In the genomic region with DNA sequence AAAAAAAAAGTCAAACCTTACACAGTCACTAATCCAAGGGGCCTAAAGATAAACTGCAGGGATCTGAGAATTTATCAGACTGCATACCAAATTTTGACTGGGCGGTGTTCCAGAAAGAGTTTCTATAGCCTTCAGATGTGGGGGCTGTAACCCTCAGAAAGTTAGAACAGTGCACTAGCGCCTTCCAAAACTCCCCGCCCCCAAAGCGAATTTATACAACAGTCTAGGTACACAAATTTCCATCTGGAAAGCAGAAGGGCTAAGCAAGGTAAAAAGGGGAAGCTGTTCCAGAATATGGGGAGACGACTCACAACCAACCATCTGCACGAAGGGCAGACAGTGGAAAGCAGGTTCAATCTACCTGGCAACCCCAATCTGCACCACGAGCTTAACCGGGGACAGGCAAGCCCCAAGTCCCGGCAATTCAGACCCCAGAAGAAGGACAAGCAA, we compare ENCODE assay signal across 8 cellular contexts. TPM values are rescaled to one million over a fixed set of nuclear protein-coding genes. Genes with fewer than 3 reads are reported as not detected.
A peak's percentile ranks its signal among the peaks of the same experiment; 100 is the strongest.
DNase-seq lines count a peak whose midpoint lies in the region; ATAC-seq and TF ChIP-seq lines count a peak whose summit lies in the region.

No MANE protein-coding gene starts in this region.

- DNase-seq in GDM1 (lab: John Stamatoyannopoulos, UW) = peak; percentile 38
- DNase-seq in Peyer's patch = peak in 1 of 3 donors; percentile 35
- no peak for DNase-seq in dorsolateral prefrontal cortex
- no peak for DNase-seq in SK-N-DZ (ENCODE audit: low spot score)
- DNase-seq in HCEC 1CT = no peak

- H3K4me1 ChIP-seq in Peyer's patch (peaks cover 0 to 31% (median 8%) of the 10 kb centered on the region in 4 donors), muscle layer of colon (ENCODE audit: insufficient read depth, low read length) (peaks cover 21% of the 10 kb centered on the region)

- H3K27me3 ChIP-seq in Peyer's patch = no peaks in the 10 kb centered on the region
- H3K27me3 ChIP-seq in dorsolateral prefrontal cortex = no peaks in the 10 kb centered on the region
- H3K27me3 ChIP-seq in muscle layer of colon (ENCODE audit: control insufficient read depth in 1 of 2, insufficient read depth in 2 of 2, low read length in 2 of 2) = no peaks in the 10 kb centered on the region

- ATAC-seq in HG02642 (IDR thresholded peaks at IDR 0.05; ENCODE audit: poor library complexity, unreplicated experiment) (peak; percentile 1), esophagus mucosa (no peak)

- H3K9ac ChIP-seq in muscle layer of colon (ENCODE audit: low read length) = peak overlapping the region; percentile 35

- H3K4me3 ChIP-seq in Peyer's patch (peak overlapping the region; percentile 80 to 98 (median 95)), dorsolateral prefrontal cortex (peak overlapping the region; percentile 52 to 99 (median 91)), muscle layer of colon (ENCODE audit: low read depth in 1 of 2, low read length in 2 of 2) (peak overlapping the region; percentile 80 to 90)

- no peak for TF ChIP-seq CTCF in Peyer's patch (IDR thresholded peaks at IDR 0.05)
- no peak for TF ChIP-seq CTCF in dorsolateral prefrontal cortex (IDR thresholded peaks at IDR 0.05 in 54 of 56, conservative IDR thresholded peaks at IDR 0.05 in 2 of 56; ENCODE audit: low read depth in 1 of 56, partially characterized antibody in 56 of 56)

- no peaks in the 10 kb centered on the region for H3K36me3 ChIP-seq in Peyer's patch
- no peaks in the 10 kb centered on the region for H3K36me3 ChIP-seq in muscle layer of colon (ENCODE audit: insufficient read depth, low read length)

- no peak for TF ChIP-seq POLR2A in Peyer's patch (IDR thresholded peaks at IDR 0.05)

- H3K27ac ChIP-seq in Peyer's patch (peak overlapping the region; percentile 81 to 91 (median 88)), dorsolateral prefrontal cortex (peak overlapping the region in 58 of 59 donors; percentile 38 to 97 (median 90)), muscle layer of colon (ENCODE audit: low read depth, low read length) (peak overlapping the region; percentile 56)

- H3K9me3 ChIP-seq in Peyer's patch = no peaks in the 10 kb centered on the region
- no peaks in the 10 kb centered on the region for H3K9me3 ChIP-seq in muscle layer of colon (ENCODE audit: low read length)

- intact Hi-C loops in dorsolateral prefrontal cortex (cut with DNase I) = loop anchor here (2.0 to 5.0 kb wide), 3 partner anchors 33 to 205 kb away; a partner anchor contains a TSS

RNA-seq across cellular contexts. Expression of gene ERMP1, which starts 0.8 kb away (rescaled TPM):
- total RNA-seq in Peyer's patch = 10 to 100 TPM; 20.8 to 23.2 (median 22.0) TPM
- total RNA-seq in dorsolateral prefrontal cortex = 10 to 100 TPM; 24.1 to 60.7 (median 35.2) TPM
- 3.8 and 5.2 TPM in 2 replicates for polyA plus RNA-seq in SK-N-DZ (2014; cell fraction: cytosol; rRNA removed)
- 2.7 and 3.0 TPM in 2 replicates for polyA plus RNA-seq in SK-N-DZ (2014; cell fraction: nucleus; rRNA removed)
- 38.1 TPM for total RNA-seq in esophagus mucosa

RNA-seq across cellular contexts. Expression of gene MLANA, which starts 58.6 kb away (rescaled TPM):
- not detected for total RNA-seq in Peyer's patch
- total RNA-seq in dorsolateral prefrontal cortex = not detected
- polyA plus RNA-seq in SK-N-DZ (2014; cell fraction: cytosol; rRNA removed) = not detected in 2 replicates
- polyA plus RNA-seq in SK-N-DZ (2014; cell fraction: nucleus; rRNA removed) = not detected in 2 replicates
- total RNA-seq in esophagus mucosa = not detected
